In genomic region chr3:122572940-122573412, GRCh38 we compare ENCODE assay signal across 8 cellular contexts. TPM values are rescaled to one million over a fixed set of nuclear protein-coding genes. Genes with fewer than 3 reads are reported as not detected.
DNase-seq lines count a peak whose midpoint lies in the region; ATAC-seq and TF ChIP-seq lines count a peak whose summit lies in the region.

No MANE protein-coding gene starts in this region.

- intact Hi-C loops in vagina (cut with DNase I), result no loop called here

- no peaks in the 10 kb centered on the region for H3K27me3 ChIP-seq in vagina

- no peaks in the 10 kb centered on the region for H3K9me3 ChIP-seq in vagina

- TF ChIP-seq POLR2A in vagina (IDR thresholded peaks at IDR 0.05), result no peak

- no peak overlapping the region for H3K4me3 Mint-ChIP-seq in activated CD4-positive, alpha-beta memory T cell treated with anti-CD3 and anti-CD28 coated beads, Interleukin-2, amount 10 ng/mL, durations not matched to agents 7 days and 5 days

- H3K36me3 ChIP-seq in vagina, result peaks cover 0 to 8% of the 10 kb centered on the region in 2 donors

- H3K27me3 Mint-ChIP-seq in activated CD4-positive, alpha-beta memory T cell treated with anti-CD3 and anti-CD28 coated beads, Interleukin-2, amount 10 ng/mL, durations not matched to agents 7 days and 5 days, result no peaks in the 10 kb centered on the region

- CTCF ChIA-PET in activated CD4-positive, alpha-beta memory T cell treated with anti-CD3 and anti-CD28 coated beads, Interleukin-2, amount 10 ng/mL, durations not matched to agents 7 days and 5 days (lab: Charles Lee), result interaction anchor here (1.3 kb wide), 1 partner anchor 8 kb away, joined by 3 read pairs; the partner anchor contains the start of genes DTX3L and PARP9

- TF ChIP-seq CTCF in vagina (IDR thresholded peaks at IDR 0.05), result no peak
- TF ChIP-seq CTCF in coronary artery (IDR thresholded peaks at IDR 0.05), result no peak

- POLR2A ChIA-PET in activated CD4-positive, alpha-beta memory T cell treated with anti-CD3 and anti-CD28 coated beads, Interleukin-2, amount 10 ng/mL, durations not matched to agents 7 days and 5 days (lab: Charles Lee), result interaction anchor here (1.0 to 7.6 kb wide), 3 partner anchors 8 to 107 kb away, joined by 3 to 129 read pairs (median 19); partner anchors contain the start of genes DTX3L, PARP14 and PARP9

- peaks cover 77% of the 10 kb centered on the region for H3K4me1 Mint-ChIP-seq in activated CD4-positive, alpha-beta memory T cell treated with anti-CD3 and anti-CD28 coated beads, Interleukin-2, amount 10 ng/mL, durations not matched to agents 7 days and 5 days

- H3K27ac ChIP-seq in vagina (peak overlapping the region; percentile 36), coronary artery (no peak overlapping the region)

- DNase-seq in NCI-H1436 (lab: John Stamatoyannopoulos, UW) (peak; percentile 5), NCI-H1436 treated with DMSO at 0.1 percent for 48 hours (lab: John Stamatoyannopoulos, UW) (no peak), Kasumi-1 (lab: John Stamatoyannopoulos, UW) (peak; percentile 84 to 86), iris pigment epithelial cell (ENCODE audit: low read depth) (peak; percentile 50), vagina (ENCODE audit: extremely low spot score in 2 of 2) (no peak), coronary artery (ENCODE audit: low spot score) (no peak)
- DNase-seq in activated CD4-positive, alpha-beta memory T cell treated with anti-CD3 and anti-CD28 coated beads, Interleukin-2, amount 10 ng/mL, durations not matched to agents 7 days and 5 days, result peak; percentile 58

- H3K4me3 ChIP-seq in vagina, result no peak overlapping the region
- no peak overlapping the region for H3K4me3 ChIP-seq in coronary artery

- H3K27ac Mint-ChIP-seq in activated CD4-positive, alpha-beta memory T cell treated with anti-CD3 and anti-CD28 coated beads, Interleukin-2, amount 10 ng/mL, durations not matched to agents 7 days and 5 days, result peak overlapping the region; percentile 72

- ATAC-seq in GM18858 (IDR thresholded peaks at IDR 0.05; ENCODE audit: unreplicated experiment), result no peak

- H3K9me3 Mint-ChIP-seq in activated CD4-positive, alpha-beta memory T cell treated with anti-CD3 and anti-CD28 coated beads, Interleukin-2, amount 10 ng/mL, durations not matched to agents 7 days and 5 days, result no peaks in the 10 kb centered on the region

- H3K4me1 ChIP-seq in vagina, result peaks cover 11% of the 10 kb centered on the region

- peaks cover 80% of the 10 kb centered on the region for H3K36me3 Mint-ChIP-seq in activated CD4-positive, alpha-beta memory T cell treated with anti-CD3 and anti-CD28 coated beads, Interleukin-2, amount 10 ng/mL, durations not matched to agents 7 days and 5 days (ENCODE audit: low read depth)

RNA-seq across cellular contexts. Expression of gene PARP15, which starts 4.5 kb away (rescaled TPM):
- 10 to 100 TPM; 47.2 to 48.2 TPM for total RNA-seq in activated CD4-positive, alpha-beta memory T cell treated with anti-CD3 and anti-CD28 coated beads, Interleukin-2, amount 10 ng/mL, durations not matched to agents 7 days and 5 days
- 5.9 TPM for total RNA-seq in vagina

RNA-seq across cellular contexts. Expression of gene DTX3L, which starts 8.8 kb away (rescaled TPM):
- 100 to 1,000 TPM; 135 to 144 TPM for total RNA-seq in activated CD4-positive, alpha-beta memory T cell treated with anti-CD3 and anti-CD28 coated beads, Interleukin-2, amount 10 ng/mL, durations not matched to agents 7 days and 5 days
- 17.7 TPM for total RNA-seq in vagina

RNA-seq across cellular contexts. Expression of gene PARP9, which starts 8.9 kb away (rescaled TPM):
- total RNA-seq in activated CD4-positive, alpha-beta memory T cell treated with anti-CD3 and anti-CD28 coated beads, Interleukin-2, amount 10 ng/mL, durations not matched to agents 7 days and 5 days, result 100 to 1,000 TPM; 151 to 157 TPM
- total RNA-seq in vagina, result 19.4 TPM

RNA-seq across cellular contexts. Expression of gene KPNA1, which starts 58.2 kb away (rescaled TPM):
- 10 to 100 TPM; 41.8 to 45.8 TPM for total RNA-seq in activated CD4-positive, alpha-beta memory T cell treated with anti-CD3 and anti-CD28 coated beads, Interleukin-2, amount 10 ng/mL, durations not matched to agents 7 days and 5 days
- 54.0 TPM for total RNA-seq in vagina

Comparison
In these comparisons a context has a peak if more than half of its experiments do, and no peak if none do; other contexts are left out.
1. DNase-seq: peak in NCI-H1436 (single experiment), Kasumi-1 (2 of 2), activated CD4-positive, alpha-beta memory T cell treated with anti-CD3 and anti-CD28 coated beads, Interleukin-2, amount 10 ng/mL, durations not matched to agents 7 days and 5 days (single experiment) and iris pigment epithelial cell (single experiment); none in NCI-H1436 treated with DMSO at 0.1 percent for 48 hours (single experiment), vagina (0 of 2) and coronary artery (single experiment).